ENCODE assay signal across 1 cellular context in the genomic region with DNA sequence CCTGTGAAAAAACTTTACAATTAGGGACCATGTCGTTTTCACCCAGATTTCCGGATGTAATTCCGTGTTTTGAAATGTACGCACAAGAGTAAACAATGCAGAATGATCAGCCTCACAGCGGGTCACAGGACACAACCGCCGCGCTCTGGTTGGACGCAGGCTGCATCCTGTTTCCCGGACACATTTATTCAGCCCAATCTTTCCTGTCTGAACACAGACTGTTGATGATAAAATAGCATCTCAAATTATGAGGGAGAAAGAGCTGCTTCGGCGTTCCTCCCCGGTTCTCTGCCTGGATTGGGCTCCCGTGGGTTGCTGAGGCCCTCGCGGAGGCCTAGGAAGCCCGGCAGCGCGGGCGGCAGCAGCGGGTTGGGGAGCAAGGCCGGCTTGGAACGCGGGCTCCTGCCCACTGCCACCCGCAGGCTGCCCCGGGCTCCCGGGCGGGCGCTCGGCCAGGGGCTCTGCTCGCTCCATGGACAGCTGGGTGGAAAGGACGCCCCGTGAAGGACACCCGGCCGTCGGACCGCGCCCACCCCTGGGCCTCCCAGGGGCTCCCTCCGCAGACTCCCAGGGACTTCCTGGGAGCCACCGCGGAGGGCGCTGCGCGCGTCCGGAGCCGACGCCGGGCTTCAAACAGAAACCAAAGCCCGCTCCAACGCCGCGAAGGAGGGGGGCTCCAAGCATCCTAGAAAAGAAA.
A peak's percentile ranks its signal among the peaks of the same experiment; 100 is the strongest.
TF ChIP-seq lines count a peak whose summit lies in the region.

No MANE protein-coding gene starts in this region.

TF ChIP-seq in WTC11, 78 proteins besides CTCF, POLR2A, EP300 and RAD21 (continued from another document and continues in another):
- TF ChIP-seq CREB1 (CRISPR knock-in tag; IDR thresholded peaks at IDR 0.05) = no peak
- no peak for TF ChIP-seq MYBL2 (CRISPR knock-in tag; IDR thresholded peaks at IDR 0.05)
- TF ChIP-seq NR3C1 (CRISPR knock-in tag; conservative IDR thresholded peaks at IDR 0.05; ENCODE audit: low read depth) = no peak
- TF ChIP-seq ZBTB43 (CRISPR knock-in tag; IDR thresholded peaks at IDR 0.05) = no peak
- TF ChIP-seq ZNF416 (CRISPR knock-in tag; IDR thresholded peaks at IDR 0.05) = no peak
- TF ChIP-seq FOXJ3 (CRISPR knock-in tag; IDR thresholded peaks at IDR 0.05; ENCODE audit: borderline replicate concordance) = no peak
- TF ChIP-seq, protein P1, sequence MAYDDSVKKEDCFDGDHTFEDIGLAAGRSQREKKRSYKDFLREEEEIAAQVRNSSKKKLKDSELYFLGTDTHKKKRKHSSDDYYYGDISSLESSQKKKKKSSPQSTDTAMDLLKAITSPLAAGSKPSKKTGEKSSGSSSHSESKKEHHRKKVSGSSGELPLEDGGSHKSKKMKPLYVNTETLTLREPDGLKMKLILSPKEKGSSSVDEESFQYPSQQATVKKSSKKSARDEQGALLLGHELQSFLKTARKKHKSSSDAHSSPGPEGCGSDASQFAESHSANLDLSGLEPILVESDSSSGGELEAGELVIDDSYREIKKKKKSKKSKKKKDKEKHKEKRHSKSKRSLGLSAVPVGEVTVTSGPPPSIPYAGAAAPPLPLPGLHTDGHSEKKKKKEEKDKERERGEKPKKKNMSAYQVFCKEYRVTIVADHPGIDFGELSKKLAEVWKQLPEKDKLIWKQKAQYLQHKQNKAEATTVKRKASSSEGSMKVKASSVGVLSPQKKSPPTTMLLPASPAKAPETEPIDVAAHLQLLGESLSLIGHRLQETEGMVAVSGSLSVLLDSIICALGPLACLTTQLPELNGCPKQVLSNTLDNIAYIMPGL (CRISPR knock-in tag; IDR thresholded peaks at IDR 0.05) = peak; percentile 57; the same call in 1 of the 2 replicates
- TF ChIP-seq, protein P2, sequence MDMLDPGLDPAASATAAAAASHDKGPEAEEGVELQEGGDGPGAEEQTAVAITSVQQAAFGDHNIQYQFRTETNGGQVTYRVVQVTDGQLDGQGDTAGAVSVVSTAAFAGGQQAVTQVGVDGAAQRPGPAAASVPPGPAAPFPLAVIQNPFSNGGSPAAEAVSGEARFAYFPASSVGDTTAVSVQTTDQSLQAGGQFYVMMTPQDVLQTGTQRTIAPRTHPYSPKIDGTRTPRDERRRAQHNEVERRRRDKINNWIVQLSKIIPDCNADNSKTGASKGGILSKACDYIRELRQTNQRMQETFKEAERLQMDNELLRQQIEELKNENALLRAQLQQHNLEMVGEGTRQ (CRISPR knock-in tag; IDR thresholded peaks at IDR 0.05) = no peak
- no peak for TF ChIP-seq OVOL2 (CRISPR knock-in tag; IDR thresholded peaks at IDR 0.05; ENCODE audit: borderline replicate concordance)
- no peak for TF ChIP-seq JUN (CRISPR knock-in tag; IDR thresholded peaks at IDR 0.05)
- TF ChIP-seq ZBTB21 (CRISPR knock-in tag; IDR thresholded peaks at IDR 0.05; ENCODE audit: borderline replicate concordance) = no peak
- TF ChIP-seq ATF3 (CRISPR knock-in tag; conservative IDR thresholded peaks at IDR 0.05) = no peak
- TF ChIP-seq ZNF423 (CRISPR knock-in tag; IDR thresholded peaks at IDR 0.05) = peak; percentile 94
- TF ChIP-seq GABPB1 (CRISPR knock-in tag; IDR thresholded peaks at IDR 0.05) = no peak
- 0 out of 2 replicates have a peak, but pooled peaks have one; percentile 24 for TF ChIP-seq SP1 (CRISPR knock-in tag; conservative IDR thresholded peaks at IDR 0.05)
- TF ChIP-seq, protein P3, sequence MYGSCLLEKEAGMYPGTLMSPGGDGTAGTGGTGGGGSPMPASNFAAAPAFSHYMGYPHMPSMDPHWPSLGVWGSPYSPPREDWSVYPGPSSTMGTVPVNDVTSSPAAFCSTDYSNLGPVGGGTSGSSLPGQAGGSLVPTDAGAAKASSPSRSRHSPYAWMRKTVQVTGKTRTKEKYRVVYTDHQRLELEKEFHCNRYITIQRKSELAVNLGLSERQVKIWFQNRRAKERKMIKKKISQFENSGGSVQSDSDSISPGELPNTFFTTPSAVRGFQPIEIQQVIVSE (CRISPR knock-in tag; IDR thresholded peaks at IDR 0.05; ENCODE audit: borderline replicate concordance) = no peak
- TF ChIP-seq, protein P4, sequence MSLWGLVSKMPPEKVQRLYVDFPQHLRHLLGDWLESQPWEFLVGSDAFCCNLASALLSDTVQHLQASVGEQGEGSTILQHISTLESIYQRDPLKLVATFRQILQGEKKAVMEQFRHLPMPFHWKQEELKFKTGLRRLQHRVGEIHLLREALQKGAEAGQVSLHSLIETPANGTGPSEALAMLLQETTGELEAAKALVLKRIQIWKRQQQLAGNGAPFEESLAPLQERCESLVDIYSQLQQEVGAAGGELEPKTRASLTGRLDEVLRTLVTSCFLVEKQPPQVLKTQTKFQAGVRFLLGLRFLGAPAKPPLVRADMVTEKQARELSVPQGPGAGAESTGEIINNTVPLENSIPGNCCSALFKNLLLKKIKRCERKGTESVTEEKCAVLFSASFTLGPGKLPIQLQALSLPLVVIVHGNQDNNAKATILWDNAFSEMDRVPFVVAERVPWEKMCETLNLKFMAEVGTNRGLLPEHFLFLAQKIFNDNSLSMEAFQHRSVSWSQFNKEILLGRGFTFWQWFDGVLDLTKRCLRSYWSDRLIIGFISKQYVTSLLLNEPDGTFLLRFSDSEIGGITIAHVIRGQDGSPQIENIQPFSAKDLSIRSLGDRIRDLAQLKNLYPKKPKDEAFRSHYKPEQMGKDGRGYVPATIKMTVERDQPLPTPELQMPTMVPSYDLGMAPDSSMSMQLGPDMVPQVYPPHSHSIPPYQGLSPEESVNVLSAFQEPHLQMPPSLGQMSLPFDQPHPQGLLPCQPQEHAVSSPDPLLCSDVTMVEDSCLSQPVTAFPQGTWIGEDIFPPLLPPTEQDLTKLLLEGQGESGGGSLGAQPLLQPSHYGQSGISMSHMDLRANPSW (CRISPR knock-in tag; conservative IDR thresholded peaks at IDR 0.05; ENCODE audit: low read depth) = no peak
- TF ChIP-seq ARID4B (CRISPR knock-in tag; IDR thresholded peaks at IDR 0.05; ENCODE audit: borderline replicate concordance) = peak; percentile 15; the same call in 1 of the 2 replicates
- no peak for TF ChIP-seq TEAD4 (CRISPR knock-in tag; IDR thresholded peaks at IDR 0.05)
- TF ChIP-seq, protein P5, sequence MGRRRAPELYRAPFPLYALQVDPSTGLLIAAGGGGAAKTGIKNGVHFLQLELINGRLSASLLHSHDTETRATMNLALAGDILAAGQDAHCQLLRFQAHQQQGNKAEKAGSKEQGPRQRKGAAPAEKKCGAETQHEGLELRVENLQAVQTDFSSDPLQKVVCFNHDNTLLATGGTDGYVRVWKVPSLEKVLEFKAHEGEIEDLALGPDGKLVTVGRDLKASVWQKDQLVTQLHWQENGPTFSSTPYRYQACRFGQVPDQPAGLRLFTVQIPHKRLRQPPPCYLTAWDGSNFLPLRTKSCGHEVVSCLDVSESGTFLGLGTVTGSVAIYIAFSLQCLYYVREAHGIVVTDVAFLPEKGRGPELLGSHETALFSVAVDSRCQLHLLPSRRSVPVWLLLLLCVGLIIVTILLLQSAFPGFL (CRISPR knock-in tag; IDR thresholded peaks at IDR 0.05; ENCODE audit: borderline replicate concordance) = no peak
- TF ChIP-seq JAZF1 (CRISPR knock-in tag; IDR thresholded peaks at IDR 0.05) = no peak
- 0 out of 2 replicates have a peak, but pooled peaks have one; percentile 44 for TF ChIP-seq KAT7 (CRISPR knock-in tag; IDR thresholded peaks at IDR 0.05; ENCODE audit: borderline replicate concordance)
- no peak for TF ChIP-seq MXD4 (CRISPR knock-in tag; IDR thresholded peaks at IDR 0.05; ENCODE audit: borderline replicate concordance)
- TF ChIP-seq, protein P6, sequence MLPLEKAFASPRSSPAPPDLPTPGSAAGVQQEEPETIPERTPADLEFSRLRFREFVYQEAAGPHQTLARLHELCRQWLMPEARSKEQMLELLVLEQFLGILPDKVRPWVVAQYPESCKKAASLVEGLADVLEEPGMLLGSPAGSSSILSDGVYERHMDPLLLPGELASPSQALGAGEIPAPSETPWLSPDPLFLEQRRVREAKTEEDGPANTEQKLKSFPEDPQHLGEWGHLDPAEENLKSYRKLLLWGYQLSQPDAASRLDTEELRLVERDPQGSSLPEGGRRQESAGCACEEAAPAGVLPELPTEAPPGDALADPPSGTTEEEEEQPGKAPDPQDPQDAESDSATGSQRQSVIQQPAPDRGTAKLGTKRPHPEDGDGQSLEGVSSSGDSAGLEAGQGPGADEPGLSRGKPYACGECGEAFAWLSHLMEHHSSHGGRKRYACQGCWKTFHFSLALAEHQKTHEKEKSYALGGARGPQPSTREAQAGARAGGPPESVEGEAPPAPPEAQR (CRISPR knock-in tag; IDR thresholded peaks at IDR 0.05) = no peak
- no peak for TF ChIP-seq SMAD3 (CRISPR knock-in tag; IDR thresholded peaks at IDR 0.05; ENCODE audit: borderline replicate concordance)
- TF ChIP-seq ZNF396 (CRISPR knock-in tag; IDR thresholded peaks at IDR 0.05; ENCODE audit: borderline replicate concordance) = no peak
- TF ChIP-seq TEAD1 (CRISPR knock-in tag; IDR thresholded peaks at IDR 0.05) = no peak
- no peak for TF ChIP-seq NR1H2 (CRISPR knock-in tag; IDR thresholded peaks at IDR 0.05)
- peak; percentile 51; the same call in 1 of the 2 replicates for TF ChIP-seq FOXK1 (CRISPR knock-in tag; IDR thresholded peaks at IDR 0.05)
- TF ChIP-seq TCF7 (CRISPR knock-in tag; IDR thresholded peaks at IDR 0.05; ENCODE audit: low read depth) = no peak
- TF ChIP-seq AFF4 (CRISPR knock-in tag; IDR thresholded peaks at IDR 0.05; ENCODE audit: borderline replicate concordance) = no peak
- TF ChIP-seq MAX (CRISPR knock-in tag; IDR thresholded peaks at IDR 0.05) = 0 out of 2 replicates have a peak, but pooled peaks have one; percentile 22
- TF ChIP-seq GRHL2 (CRISPR knock-in tag; IDR thresholded peaks at IDR 0.05; ENCODE audit: insufficient replicate concordance, severe bottlenecking) = no peak
- TF ChIP-seq ESRRA (CRISPR knock-in tag; IDR thresholded peaks at IDR 0.05; ENCODE audit: borderline replicate concordance) = 0 out of 2 replicates have a peak, but pooled peaks have one; percentile 31
